ENCODE assay signal across 8 cellular contexts in the genomic region with DNA sequence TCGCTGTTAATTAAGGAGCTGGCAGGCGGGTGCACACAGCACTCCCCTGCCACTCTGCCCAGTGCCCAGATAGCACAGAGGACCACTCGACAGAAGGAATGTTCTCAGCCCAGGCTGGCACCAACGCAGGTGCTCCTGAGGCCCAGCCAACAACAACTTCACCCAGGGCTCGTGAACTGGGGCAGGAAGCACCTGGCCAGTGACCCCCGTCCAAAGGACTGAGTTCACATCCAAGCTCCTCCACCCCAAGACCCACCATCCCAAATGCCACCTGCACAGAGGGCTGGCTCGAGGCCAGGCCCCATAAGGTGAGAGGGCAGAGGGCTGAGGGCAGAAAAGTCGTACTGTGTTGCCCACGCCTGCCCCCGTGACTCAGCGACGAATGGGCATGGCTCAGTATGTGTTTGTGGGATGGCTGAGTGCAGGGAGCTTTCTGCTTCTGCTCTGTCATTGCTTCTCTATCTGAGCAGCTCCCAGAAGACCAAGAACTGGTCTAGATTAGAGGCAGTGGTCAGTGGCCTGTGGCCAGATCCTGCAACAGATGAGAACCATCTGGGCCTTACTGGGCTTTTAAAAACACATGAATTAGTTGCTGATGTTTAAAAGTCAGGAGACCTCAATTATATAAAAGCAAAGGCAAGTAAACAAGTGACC.
DNase-seq lines count a peak whose midpoint lies in the region; ATAC-seq, FAIRE-seq and TF ChIP-seq lines count a peak whose summit lies in the region.

No MANE protein-coding gene starts in this region.

- H3K36me3 Mint-ChIP-seq in activated T-helper 1 cell treated with anti-CD3 and anti-CD28 coated beads, Interleukin-12 subunit alpha, Interleukin-12 subunit beta, Interleukin-2, Interleukin-4 antibody, amounts not matched to agents 30 ng/mL and 10 ng/mL and 1 ng/mL, durations not matched to agents 14 hours and 24 hours and 36 hours (ENCODE audit: low read depth): peaks cover 62% of the 10 kb centered on the region

- intact Hi-C loops in activated T-helper 1 cell treated with anti-CD3 and anti-CD28 coated beads, Interleukin-12 subunit alpha, Interleukin-12 subunit beta, Interleukin-2, Interleukin-4 antibody, amounts not matched to agents 30 ng/mL and 10 ng/mL and 1 ng/mL, durations not matched to agents 14 hours and 24 hours and 36 hours (cut with micrococcal nuclease): loop anchor here (5.0 kb wide), 5 partner anchors 105 to 405 kb away; a partner anchor contains a TSS
- intact Hi-C loops in pancreas (cut with DNase I): loop anchor here in 2 of 3 donors (5.0 to 10.0 kb wide), 2 partner anchors 150 to 152 kb away; a partner anchor contains a TSS

- peak overlapping the region; percentile 64 for H3K27ac ChIP-seq in fibroblast of lung (ENCODE audit: insufficient read depth, low read length)
- peak overlapping the region; percentile 78 to 90 (median 79) for H3K27ac ChIP-seq in pancreas

- H3K4me3 ChIP-seq in fibroblast of lung (replicated peaks in 1 of 4; ENCODE audit: control extremely low read depth in 1 of 4, insufficient read depth in 1 of 4, low read depth in 3 of 4, low read length in 4 of 4) (no peak overlapping the region), pancreas (no peak overlapping the region)

- H3K9ac ChIP-seq in fibroblast of lung (ENCODE audit: insufficient read depth, low read length): no peak overlapping the region

- no peaks in the 10 kb centered on the region for H3K27me3 Mint-ChIP-seq in activated T-helper 1 cell treated with anti-CD3 and anti-CD28 coated beads, Interleukin-12 subunit alpha, Interleukin-12 subunit beta, Interleukin-2, Interleukin-4 antibody, amounts not matched to agents 30 ng/mL and 10 ng/mL and 1 ng/mL, durations not matched to agents 14 hours and 24 hours and 36 hours (ENCODE audit: insufficient read depth)

- H3K36me3 ChIP-seq in fibroblast of lung (ENCODE audit: control insufficient read depth, insufficient read depth, low read length) (peaks cover 34% of the 10 kb centered on the region), pancreas (peaks cover 0 to 30% (median 5%) of the 10 kb centered on the region in 3 donors)

- FAIRE-seq in pancreas (lab: Jason Lieb, UNC): no peak

- H4K20me1 ChIP-seq in fibroblast of lung (ENCODE audit: control insufficient read depth, extremely low read depth, insufficient read depth, low read length): no peaks in the 10 kb centered on the region

- 42 to 46% methylated on average over 12 of the region's 12 CpGs for WGBS in pancreas, 2 donors

- no peaks in the 10 kb centered on the region for H3K9me3 Mint-ChIP-seq in activated T-helper 1 cell treated with anti-CD3 and anti-CD28 coated beads, Interleukin-12 subunit alpha, Interleukin-12 subunit beta, Interleukin-2, Interleukin-4 antibody, amounts not matched to agents 30 ng/mL and 10 ng/mL and 1 ng/mL, durations not matched to agents 14 hours and 24 hours and 36 hours

- H3K27me3 ChIP-seq in fibroblast of lung (ENCODE audit: control insufficient read depth, insufficient read depth, low read length) (no peaks in the 10 kb centered on the region), pancreas (no peaks in the 10 kb centered on the region)

- ATAC-seq in pancreas (peak in 3 of 4 donors; percentile 20 to 46 (median 31)), GM19035 (IDR thresholded peaks at IDR 0.05; ENCODE audit: unreplicated experiment) (no peak), HG02678 (IDR thresholded peaks at IDR 0.05; ENCODE audit: unreplicated experiment) (no peak)

- H3K4me1 ChIP-seq in fibroblast of lung (ENCODE audit: control insufficient read depth, extremely low read depth, insufficient read depth, low read length) (peaks cover 32% of the 10 kb centered on the region), pancreas (peaks cover 27 to 35% (median 30%) of the 10 kb centered on the region in 3 donors)

- TF ChIP-seq CTCF in fibroblast of lung (conservative IDR thresholded peaks at IDR 0.05 in 1 of 2, IDR thresholded peaks at IDR 0.05 in 1 of 2; ENCODE audit: low read depth in 1 of 2, low read length in 2 of 2): no peak
- TF ChIP-seq CTCF in pancreas (IDR thresholded peaks at IDR 0.05): no peak

- no peaks in the 10 kb centered on the region for H3K79me2 ChIP-seq in fibroblast of lung (ENCODE audit: control insufficient read depth, insufficient read depth, low read length)

- peaks cover 75% of the 10 kb centered on the region for H3K4me1 Mint-ChIP-seq in activated T-helper 1 cell treated with anti-CD3 and anti-CD28 coated beads, Interleukin-12 subunit alpha, Interleukin-12 subunit beta, Interleukin-2, Interleukin-4 antibody, amounts not matched to agents 30 ng/mL and 10 ng/mL and 1 ng/mL, durations not matched to agents 14 hours and 24 hours and 36 hours (ENCODE audit: low read depth)

- DNase-seq in ACHN (peak; percentile 42), MV-4-11 (lab: John Stamatoyannopoulos, UW) (peak; percentile 54), fibroblast of lung (ENCODE audit: low read depth in 2 of 2) (peak; percentile 90 to 93), pancreas (peak in 4 of 6 donors; percentile 29 to 57 (median 38)), HT-29 (ENCODE audit: low spot score) (no peak)
- DNase-seq in activated T-helper 1 cell treated with anti-CD3 and anti-CD28 coated beads, Interleukin-12 subunit alpha, Interleukin-12 subunit beta, Interleukin-2, Interleukin-4 antibody, amounts not matched to agents 30 ng/mL and 10 ng/mL and 1 ng/mL, durations not matched to agents 14 hours and 24 hours and 36 hours (ENCODE audit: low spot score): no peak

- H2AFZ ChIP-seq in fibroblast of lung (ENCODE audit: low read length): no peak overlapping the region

- H3K4me2 ChIP-seq in fibroblast of lung (ENCODE audit: extremely low read depth, insufficient read depth, low read length): no peak overlapping the region

- peak overlapping the region; percentile 93 for H3K27ac Mint-ChIP-seq in activated T-helper 1 cell treated with anti-CD3 and anti-CD28 coated beads, Interleukin-12 subunit alpha, Interleukin-12 subunit beta, Interleukin-2, Interleukin-4 antibody, amounts not matched to agents 30 ng/mL and 10 ng/mL and 1 ng/mL, durations not matched to agents 14 hours and 24 hours and 36 hours

- H3K4me3 Mint-ChIP-seq in activated T-helper 1 cell treated with anti-CD3 and anti-CD28 coated beads, Interleukin-12 subunit alpha, Interleukin-12 subunit beta, Interleukin-2, Interleukin-4 antibody, amounts not matched to agents 30 ng/mL and 10 ng/mL and 1 ng/mL, durations not matched to agents 14 hours and 24 hours and 36 hours: peak overlapping the region; percentile 76

- no peaks in the 10 kb centered on the region for H3K9me3 ChIP-seq in fibroblast of lung (ENCODE audit: control insufficient read depth, insufficient read depth, low read depth, low read length)
- no peaks in the 10 kb centered on the region for H3K9me3 ChIP-seq in pancreas

- in situ Hi-C loops in ACHN (cut with HindIII; ENCODE audit: low pct_ligation_motif_present, low pct_unique_long_range_greater_than_20kb, low sequenced_read_pairs): no loop called here

Comparison
In these comparisons a context has a peak if more than half of its experiments do, and no peak if none do; other contexts are left out.
1. DNase-seq: peak in ACHN (single experiment), MV-4-11 (single experiment), fibroblast of lung (2 of 2) and pancreas (4 of 6); none in activated T-helper 1 cell treated with anti-CD3 and anti-CD28 coated beads, Interleukin-12 subunit alpha, Interleukin-12 subunit beta, Interleukin-2, Interleukin-4 antibody, amounts not matched to agents 30 ng/mL and 10 ng/mL and 1 ng/mL, durations not matched to agents 14 hours and 24 hours and 36 hours (single experiment) and HT-29 (single experiment).
2. ATAC-seq: peak in pancreas (3 of 4); none in GM19035 (single experiment) and HG02678 (single experiment).